In the genomic region with DNA sequence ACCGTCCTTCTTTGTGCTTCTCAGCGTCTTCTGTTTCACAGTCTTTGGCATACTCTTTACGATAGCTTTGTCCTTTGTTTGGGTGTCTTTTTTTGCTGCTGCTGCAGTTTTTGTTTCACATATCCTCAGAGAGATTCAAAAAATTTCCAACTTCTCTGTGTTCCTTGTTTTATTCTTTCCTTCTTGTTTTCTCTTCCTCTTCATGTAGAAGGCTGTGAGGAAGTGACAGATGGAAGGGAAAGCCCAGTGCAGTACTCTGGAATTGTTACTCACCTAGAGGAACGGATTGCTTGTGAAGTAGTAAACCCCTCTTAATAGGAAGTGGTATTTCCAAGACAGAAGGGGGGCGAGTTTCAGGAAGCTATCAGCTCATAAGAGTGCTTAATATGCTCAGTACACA, we compare ENCODE assay signal across 1 cellular context.
TF ChIP-seq lines count a peak whose summit lies in the region.

No MANE protein-coding gene starts in this region.

TF ChIP-seq in K562, 482 proteins besides CTCF, POLR2A, EP300 and RAD21 (continued from another document):
- TF ChIP-seq HNRNPLL (IDR thresholded peaks at IDR 0.05; ENCODE audit: low read depth, low read length, poor library complexity, severe bottlenecking) (no peak), ZNF75A (CRISPR knock-in tag; IDR thresholded peaks at IDR 0.05) (no peak), ZNF316 (IDR thresholded peaks at IDR 0.05) (peak; percentile 82), DNMT1 (IDR thresholded peaks at IDR 0.05) (no peak), MAFF (IDR thresholded peaks at IDR 0.05; ENCODE audit: low read length) (peak; percentile 21; the same call in 1 of the 2 replicates), C11orf30 (IDR thresholded peaks at IDR 0.05; ENCODE audit: low read depth) (peak; percentile 52)
- TF ChIP-seq, protein P1, sequence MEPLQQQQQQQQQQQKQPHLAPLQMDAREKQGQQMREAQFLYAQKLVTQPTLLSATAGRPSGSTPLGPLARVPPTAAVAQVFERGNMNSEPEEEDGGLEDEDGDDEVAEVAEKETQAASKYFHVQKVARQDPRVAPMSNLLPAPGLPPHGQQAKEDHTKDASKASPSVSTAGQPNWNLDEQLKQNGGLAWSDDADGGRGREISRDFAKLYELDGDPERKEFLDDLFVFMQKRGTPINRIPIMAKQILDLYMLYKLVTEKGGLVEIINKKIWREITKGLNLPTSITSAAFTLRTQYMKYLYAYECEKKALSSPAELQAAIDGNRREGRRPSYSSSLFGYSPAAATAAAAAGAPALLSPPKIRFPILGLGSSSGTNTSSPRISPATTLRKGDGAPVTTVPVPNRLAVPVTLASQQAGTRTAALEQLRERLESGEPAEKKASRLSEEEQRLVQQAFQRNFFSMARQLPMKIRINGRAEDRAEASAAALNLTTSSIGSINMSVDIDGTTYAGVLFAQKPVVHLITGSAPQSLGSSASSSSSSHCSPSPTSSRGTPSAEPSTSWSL (CRISPR knock-in tag; IDR thresholded peaks at IDR 0.05; ENCODE audit: borderline replicate concordance) = no peak
- TF ChIP-seq, protein P2, sequence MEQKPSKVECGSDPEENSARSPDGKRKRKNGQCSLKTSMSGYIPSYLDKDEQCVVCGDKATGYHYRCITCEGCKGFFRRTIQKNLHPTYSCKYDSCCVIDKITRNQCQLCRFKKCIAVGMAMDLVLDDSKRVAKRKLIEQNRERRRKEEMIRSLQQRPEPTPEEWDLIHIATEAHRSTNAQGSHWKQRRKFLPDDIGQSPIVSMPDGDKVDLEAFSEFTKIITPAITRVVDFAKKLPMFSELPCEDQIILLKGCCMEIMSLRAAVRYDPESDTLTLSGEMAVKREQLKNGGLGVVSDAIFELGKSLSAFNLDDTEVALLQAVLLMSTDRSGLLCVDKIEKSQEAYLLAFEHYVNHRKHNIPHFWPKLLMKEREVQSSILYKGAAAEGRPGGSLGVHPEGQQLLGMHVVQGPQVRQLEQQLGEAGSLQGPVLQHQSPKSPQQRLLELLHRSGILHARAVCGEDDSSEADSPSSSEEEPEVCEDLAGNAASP (IDR thresholded peaks at IDR 0.05) = no peak
